ENCODE assay signal across 24 cellular contexts in genomic region chr3:105585-105984, GRCh38.
"Had no signal": no experiment of that assay in that cellular context is flagged by ENCODE, and none has a peak within 500 bp of the region (broad histone marks: within the 10 kb centered on the region; RNA-seq: fewer than 3 reads in every experiment).

No MANE protein-coding gene starts in this region.

- H3K36me3 Mint-ChIP-seq: mesothelial cell of epicardium, naive B cell had no signal

- H3K4me1 ChIP-seq: esophagus squamous epithelium, gastrocnemius medialis, heart right ventricle, left lung, lower lobe of right lung had no signal

- H3K27ac ChIP-seq: coronary artery, dorsolateral prefrontal cortex, epithelial cell of prostate, esophagus squamous epithelium, gastrocnemius medialis, heart right ventricle, left lung, lower lobe of right lung had no signal

- H3K4me3 ChIP-seq: coronary artery, dorsolateral prefrontal cortex, esophagus squamous epithelium, gastrocnemius medialis, heart right ventricle, left lung, lower lobe of right lung, mucosa of descending colon had no signal

- H3K9me3 Mint-ChIP-seq: mesothelial cell of epicardium, naive B cell had no signal

- H3K27ac Mint-ChIP-seq: mesothelial cell of epicardium, naive B cell had no signal

- H3K27me3 Mint-ChIP-seq: naive B cell had no signal

- ATAC-seq: esophagus mucosa, gastrocnemius medialis, heart right ventricle, left lung, lower lobe of right lung, mucosa of descending colon had no signal

- H3K27me3 ChIP-seq: esophagus squamous epithelium, gastrocnemius medialis, heart right ventricle, left lung had no signal

- H3K36me3 ChIP-seq: esophagus squamous epithelium, gastrocnemius medialis, heart right ventricle, left lung, lower lobe of right lung had no signal

- DNase-seq: dermis blood vessel endothelial cell; dorsolateral prefrontal cortex; effector CD4-positive, alpha-beta T cell; effector memory CD4-positive, alpha-beta T cell; erythroblast; esophagus squamous epithelium; foreskin fibroblast; foreskin melanocyte; gastrocnemius medialis; glutamatergic neuron; head of caudate nucleus; heart right ventricle; hippocampal formation; left cardiac atrium; left lung; left ventricle myocardium superior; lower lobe of right lung; mesenchymal stem cell; mucosa of descending colon; naive B cell had no signal

- H3K4me1 Mint-ChIP-seq: mesothelial cell of epicardium had no signal

- H3K4me3 Mint-ChIP-seq: mesothelial cell of epicardium, naive B cell had no signal

- H3K9me3 ChIP-seq: esophagus squamous epithelium, gastrocnemius medialis, heart right ventricle, left lung, lower lobe of right lung, mucosa of descending colon had no signal
